25 cellular contexts compared by ENCODE assay signal in genomic region chr22:17843189-17843588, GRCh38.
A peak's percentile ranks its signal among the peaks of the same experiment; 100 is the strongest.
DNase-seq lines count a peak whose midpoint lies in the region; ATAC-seq, FAIRE-seq and TF ChIP-seq lines count a peak whose summit lies in the region.
"Had no signal": no experiment of that assay in that cellular context is flagged by ENCODE, and none has a peak within 500 bp of the region (broad histone marks: within the 10 kb centered on the region; RNA-seq: fewer than 3 reads in every experiment).

No MANE protein-coding gene starts in this region.

- H3K4me3 Mint-ChIP-seq in activated naive CD8-positive, alpha-beta T cell: no peak overlapping the region
- H3K4me3 Mint-ChIP-seq in activated naive CD8-positive, alpha-beta T cell treated with anti-CD3 and anti-CD28 coated beads, Interleukin-2, amount 50 U/mL, for 24 hours: no peak overlapping the region
- peak overlapping the region; percentile 45 for H3K4me3 Mint-ChIP-seq in T-helper 17 cell
- H3K4me3 Mint-ChIP-seq: activated naive CD4-positive, alpha-beta T cell treated with anti-CD3 and anti-CD28 coated beads for 36 hours; B cell; dendritic cell treated with granulocyte-macrophage colony-stimulating factor and Interleukin-4, amounts not matched to agents 40 ng/mL and 50 ng/mL, for 4 days had no signal

- no peak for TF ChIP-seq CTCF in HepG2 (CRISPR knock-in tag; IDR thresholded peaks at IDR 0.05)

- POLR2A ChIA-PET in HepG2 (lab: Yijun Ruan, JAX): no interaction called here

- no peak for TF ChIP-seq EP300 in HepG2 (IDR thresholded peaks at IDR 0.05; ENCODE audit: low read depth in 2 of 2, low read length in 2 of 2)
- TF ChIP-seq EP300 in HepG2 (CRISPR knock-in tag; IDR thresholded peaks at IDR 0.05; ENCODE audit: borderline replicate concordance): no peak

- H3K36me3 ChIP-seq in HepG2 (replicated peaks in 1 of 2; ENCODE audit: control insufficient read depth in 1 of 2, insufficient read depth in 2 of 2, low read length in 2 of 2): peaks cover 7 to 16% of the 10 kb centered on the region in 2 experiments; a peak in 3 of 5 replicates
- H3K36me3 ChIP-seq in stomach smooth muscle (ENCODE audit: control insufficient read depth in 2 of 2, insufficient read depth in 2 of 2, low read length in 2 of 2): peaks cover 19 to 22% of the 10 kb centered on the region in 2 donors

- H3K9ac ChIP-seq in HepG2 (ENCODE audit: insufficient read depth, low read depth, low read length): no peak overlapping the region
- H3K9ac ChIP-seq in stomach smooth muscle (ENCODE audit: low read length in 2 of 2): no peak overlapping the region

- H3K4me3 ChIP-seq in HepG2 (replicated peaks in 1 of 3; ENCODE audit: insufficient read depth in 1 of 3, low read depth in 2 of 3, low read length in 3 of 3) (no peak overlapping the region), stomach smooth muscle (ENCODE audit: low read length in 2 of 2) (no peak overlapping the region)
- H3K4me3 ChIP-seq: K562, transverse colon had no signal

- no peak overlapping the region for H3K4me2 ChIP-seq in HepG2 (ENCODE audit: low read depth, low read length)

- ATAC-seq in activated naive CD8-positive, alpha-beta T cell treated with anti-CD3 and anti-CD28 coated beads, Interleukin-2, amount 50 U/mL, for 24 hours: no peak
- no peak for ATAC-seq in T-helper 17 cell
- ATAC-seq in HepG2: peak; percentile 18; the same call in 2 of the 3 replicates
- no peak for ATAC-seq in HG03196 (IDR thresholded peaks at IDR 0.05; ENCODE audit: unreplicated experiment)
- ATAC-seq: K562 had no signal

- H4K20me1 ChIP-seq in HepG2 (ENCODE audit: insufficient read depth, low read length): no peaks in the 10 kb centered on the region

- no peaks in the 10 kb centered on the region for H3K27me3 Mint-ChIP-seq in activated naive CD8-positive, alpha-beta T cell
- no peaks in the 10 kb centered on the region for H3K27me3 Mint-ChIP-seq in activated naive CD8-positive, alpha-beta T cell treated with anti-CD3 and anti-CD28 coated beads, Interleukin-2, amount 50 U/mL, for 24 hours
- no peaks in the 10 kb centered on the region for H3K27me3 Mint-ChIP-seq in T-helper 17 cell
- H3K27me3 Mint-ChIP-seq: B cell; dendritic cell treated with granulocyte-macrophage colony-stimulating factor and Interleukin-4, amounts not matched to agents 40 ng/mL and 50 ng/mL, for 4 days; naive B cell had no signal

- H3K4me1 Mint-ChIP-seq in activated naive CD8-positive, alpha-beta T cell (ENCODE audit: low read depth): peaks cover 5% of the 10 kb centered on the region
- peaks cover 11% of the 10 kb centered on the region for H3K4me1 Mint-ChIP-seq in activated naive CD8-positive, alpha-beta T cell treated with anti-CD3 and anti-CD28 coated beads, Interleukin-2, amount 50 U/mL, for 24 hours
- H3K4me1 Mint-ChIP-seq in T-helper 17 cell: peaks cover 3% of the 10 kb centered on the region
- H3K4me1 Mint-ChIP-seq: B cell had no signal

- TF ChIP-seq RAD21 in HepG2 (CRISPR knock-in tag; IDR thresholded peaks at IDR 0.05): no peak

- H3K4me1 ChIP-seq in HepG2 (ENCODE audit: insufficient read depth, low read length) (peaks cover 20% of the 10 kb centered on the region), stomach smooth muscle (ENCODE audit: control insufficient read depth, insufficient read depth, low read length) (peaks cover 58% of the 10 kb centered on the region)

- peak overlapping the region; percentile 10 for H3K27ac Mint-ChIP-seq in activated naive CD8-positive, alpha-beta T cell
- no peak overlapping the region for H3K27ac Mint-ChIP-seq in activated naive CD8-positive, alpha-beta T cell treated with anti-CD3 and anti-CD28 coated beads, Interleukin-2, amount 50 U/mL, for 24 hours
- H3K27ac Mint-ChIP-seq in T-helper 17 cell: no peak overlapping the region
- H3K27ac Mint-ChIP-seq: B cell; dendritic cell treated with granulocyte-macrophage colony-stimulating factor and Interleukin-4, amounts not matched to agents 40 ng/mL and 50 ng/mL, for 4 days had no signal

- no peaks in the 10 kb centered on the region for H3K9me3 Mint-ChIP-seq in activated naive CD8-positive, alpha-beta T cell (ENCODE audit: low read depth)
- no peaks in the 10 kb centered on the region for H3K9me3 Mint-ChIP-seq in activated naive CD8-positive, alpha-beta T cell treated with anti-CD3 and anti-CD28 coated beads, Interleukin-2, amount 50 U/mL, for 24 hours
- H3K9me3 Mint-ChIP-seq: activated naive CD4-positive, alpha-beta T cell treated with anti-CD3 and anti-CD28 coated beads for 36 hours; dendritic cell treated with granulocyte-macrophage colony-stimulating factor and Interleukin-4, amounts not matched to agents 40 ng/mL and 50 ng/mL, for 4 days; naive B cell had no signal

- BruUV-seq in HepG2 (replicated peaks; lab: Mats Ljungman, UMichigan): no TSS peak

- TF ChIP-seq POLR2A in HepG2 (IDR thresholded peaks at IDR 0.05; ENCODE audit: insufficient read depth in 1 of 2, low read depth in 2 of 2, low read length in 2 of 2): no peak

- no peak for FAIRE-seq in HepG2 (lab: Jason Lieb, UNC)
- FAIRE-seq: K562 had no signal

- intact Hi-C loops in HepG2 (cut with micrococcal nuclease; ENCODE audit: unreplicated experiment): no loop called here

- H3K27me3 ChIP-seq in HepG2 (ENCODE audit: control insufficient read depth in 1 of 2, insufficient read depth in 2 of 2, low read length in 2 of 2) (no peaks in the 10 kb centered on the region), stomach smooth muscle (ENCODE audit: control insufficient read depth in 1 of 2, insufficient read depth in 2 of 2, low read length in 2 of 2) (no peaks in the 10 kb centered on the region)
- H3K27me3 ChIP-seq: stomach, transverse colon had no signal

- H3K79me2 ChIP-seq in HepG2 (ENCODE audit: insufficient read depth, low read length): no peaks in the 10 kb centered on the region

- 84% methylated on average over 8 of the region's 8 CpGs for WGBS in HepG2 (ENCODE audit: low lambda C conversion rate)

- DNase-seq in activated naive CD8-positive, alpha-beta T cell treated with anti-CD3 and anti-CD28 coated beads, Interleukin-2, amount 50 U/mL, for 24 hours: no peak
- DNase-seq in T-helper 17 cell: no peak
- no peak for DNase-seq in HepG2 (ENCODE audit: low spot score)
- no peak for DNase-seq in activated CD4-positive, CD25-positive, alpha-beta regulatory T cell treated with anti-CD3 and anti-CD28 coated beads, Interleukin-2, amount 50 U/mL, for 72 hours
- DNase-seq in stimulated activated CD4-positive, alpha-beta T cell treated with anti-CD3 and anti-CD28 coated beads, Interleukin-15, amount 100 ng/mL, for 24 hours: no peak
- DNase-seq: activated CD8-positive, alpha-beta memory T cell treated with anti-CD3 and anti-CD28 coated beads for 24 hours; activated naive CD4-positive, alpha-beta T cell treated with anti-CD3 and anti-CD28 coated beads for 36 hours; activated T-cell treated with anti-CD3 and anti-CD28 coated beads, Interleukin-2, amount 50 U/mL, for 1 hour; aorta; Caco-2; caudate nucleus; DND-41; naive B cell; NCI-H1417; OCI-M1; retina; stimulated activated CD4-positive, alpha-beta T cell treated with anti-CD3 and anti-CD28 coated beads, Interleukin-4, amount 100 ng/mL, for 4 hours had no signal

- H3K27ac ChIP-seq in HepG2 (ENCODE audit: extremely low read length, insufficient read depth, low read length): no peak overlapping the region
- H3K27ac ChIP-seq in stomach smooth muscle (ENCODE audit: low read length): peak overlapping the region; percentile 98

- H3K36me3 Mint-ChIP-seq in activated naive CD8-positive, alpha-beta T cell: no peaks in the 10 kb centered on the region
- no peaks in the 10 kb centered on the region for H3K36me3 Mint-ChIP-seq in activated naive CD8-positive, alpha-beta T cell treated with anti-CD3 and anti-CD28 coated beads, Interleukin-2, amount 50 U/mL, for 24 hours (ENCODE audit: low read depth)
- no peaks in the 10 kb centered on the region for H3K36me3 Mint-ChIP-seq in T-helper 17 cell (ENCODE audit: low read depth)

- no peak overlapping the region for H2AFZ ChIP-seq in HepG2 (ENCODE audit: low read length)

- CTCF ChIA-PET in HepG2 (lab: Yijun Ruan, JAX; ENCODE audit: low intra/inter-chr PET ratio, low total read pairs): no interaction called here

- H3K9me3 ChIP-seq in T-helper 17 cell (ENCODE audit: control insufficient read depth, low read length, poor library complexity, severe bottlenecking): no peaks in the 10 kb centered on the region
- no peaks in the 10 kb centered on the region for H3K9me3 ChIP-seq in HepG2 (ENCODE audit: low read length)
- no peaks in the 10 kb centered on the region for H3K9me3 ChIP-seq in stomach smooth muscle (ENCODE audit: control insufficient read depth in 2 of 2, low read length in 2 of 2)
- H3K9me3 ChIP-seq: Caco-2, stomach, transverse colon had no signal

- in situ Hi-C loops in HepG2 (cut with HindIII; ENCODE audit: extremely low pct_ligation_motif_present, low pct_unique_long_range_greater_than_20kb): no loop called here

TF ChIP-seq in HepG2, 621 proteins besides CTCF, POLR2A, EP300 and RAD21 (continues in another document):
- TF ChIP-seq NFE2 (CRISPR knock-in tag; IDR thresholded peaks at IDR 0.05) (no peak), IRF9 (CRISPR knock-in tag; IDR thresholded peaks at IDR 0.05; ENCODE audit: borderline replicate concordance) (no peak), PRDM4 (CRISPR knock-in tag; IDR thresholded peaks at IDR 0.05; ENCODE audit: borderline replicate concordance) (no peak), PHB2 (IDR thresholded peaks at IDR 0.05; ENCODE audit: partially characterized antibody) (no peak)
